ENCODE assay signal across 16 cellular contexts in the genomic region with DNA sequence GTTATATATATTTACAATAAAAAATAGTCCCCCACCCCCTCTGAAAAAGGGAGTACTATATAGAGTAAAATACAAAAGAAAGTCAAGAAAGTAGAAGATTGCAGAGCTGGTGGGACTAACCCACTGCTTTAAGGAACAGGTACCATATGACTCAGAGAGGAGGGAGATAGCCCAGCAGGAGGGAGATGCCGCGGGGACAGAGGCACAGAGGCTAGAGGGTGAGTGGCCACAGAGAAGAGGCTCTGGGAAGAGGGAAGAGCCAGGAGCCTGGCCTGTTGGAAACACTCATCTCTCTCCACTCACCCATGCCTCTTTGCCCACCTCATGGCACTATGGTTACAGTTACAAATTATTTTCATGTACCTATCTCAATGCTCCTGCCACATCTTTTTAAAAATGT. TPM values are rescaled to one million over a fixed set of nuclear protein-coding genes. Genes with fewer than 3 reads are reported as not detected.
DNase-seq lines count a peak whose midpoint lies in the region; ATAC-seq and TF ChIP-seq lines count a peak whose summit lies in the region.
"Had no signal": no experiment of that assay in that cellular context is flagged by ENCODE, and none has a peak within 500 bp of the region (broad histone marks: within the 10 kb centered on the region; RNA-seq: fewer than 3 reads in every experiment).

No MANE protein-coding gene starts in this region.

- no peak for ATAC-seq in T-helper 17 cell
- no peak for ATAC-seq in GM18870 (IDR thresholded peaks at IDR 0.05; ENCODE audit: unreplicated experiment)
- ATAC-seq: GM23338 had no signal

- peaks cover 13% of the 10 kb centered on the region for H3K4me1 Mint-ChIP-seq in T-helper 17 cell
- H3K4me1 Mint-ChIP-seq: GM23338 had no signal

- intact Hi-C loops in esophagus muscularis mucosa (cut with DNase I) (loop anchor here (10.0 kb wide), 1 partner anchor 73 kb away; the partner anchor contains the start of gene IRAG1), spleen (cut with DNase I; ENCODE audit: low total_unique reads) (no loop called here)

- no peaks in the 10 kb centered on the region for H4K20me1 ChIP-seq in BLaER1 treated with 17β-estradiol and CSF1 and Interleukin-3, amounts not matched to agents 10 nM and 100 nM

- H3K4me3 Mint-ChIP-seq in T-helper 17 cell: peak overlapping the region; percentile 63
- H3K4me3 Mint-ChIP-seq: CD8-positive, alpha-beta memory T cell; GM23338 had no signal

- H3K27ac Mint-ChIP-seq in T-helper 17 cell: no peak overlapping the region
- H3K27ac Mint-ChIP-seq: GM23338 had no signal

- TF ChIP-seq POLR2A in esophagus muscularis mucosa (IDR thresholded peaks at IDR 0.05; ENCODE audit: low read depth): no peak
- no peak for TF ChIP-seq POLR2A in spleen (IDR thresholded peaks at IDR 0.05)

- H3K9ac ChIP-seq in BLaER1 treated with 17β-estradiol and CSF1 and Interleukin-3, amounts not matched to agents 10 nM and 100 nM: no peak overlapping the region; a peak in 1 of 22 replicates

- H3K4me1 ChIP-seq in BLaER1 treated with 17β-estradiol and CSF1 and Interleukin-3, amounts not matched to agents 10 nM and 100 nM: peaks cover 38 to 88% (median 62%) of the 10 kb centered on the region in 10 experiments
- peaks cover 29 to 86% (median 71%) of the 10 kb centered on the region in 4 donors for H3K4me1 ChIP-seq in esophagus muscularis mucosa
- peaks cover 11 to 73% (median 44%) of the 10 kb centered on the region in 6 donors for H3K4me1 ChIP-seq in spleen

- H3K4me3 ChIP-seq in BLaER1 treated with 17β-estradiol and CSF1 and Interleukin-3, amounts not matched to agents 10 nM and 100 nM: no peak overlapping the region
- H3K4me3 ChIP-seq in esophagus muscularis mucosa (no peak overlapping the region), spleen (no peak overlapping the region), MG63 (no peak overlapping the region)
- H3K4me3 ChIP-seq: GM23338, PC-9 had no signal

- no peaks in the 10 kb centered on the region for H3K27me3 Mint-ChIP-seq in T-helper 17 cell
- H3K27me3 Mint-ChIP-seq: CD8-positive, alpha-beta memory T cell had no signal

- peak overlapping the region in 7 of 11 experiments; percentile 73 to 88 (median 79); a peak in 12 of 22 replicates for H3K4me2 ChIP-seq in BLaER1 treated with 17β-estradiol and CSF1 and Interleukin-3, amounts not matched to agents 10 nM and 100 nM
- H3K4me2 ChIP-seq: GM23338, PC-9 had no signal

- H3K9me3 ChIP-seq in BLaER1 treated with 17β-estradiol and CSF1 and Interleukin-3, amounts not matched to agents 10 nM and 100 nM (replicated peaks in 1 of 11): no peaks in the 10 kb centered on the region
- H3K9me3 ChIP-seq in T-helper 17 cell (ENCODE audit: control insufficient read depth, low read length, poor library complexity, severe bottlenecking): no peaks in the 10 kb centered on the region
- no peaks in the 10 kb centered on the region for H3K9me3 ChIP-seq in esophagus muscularis mucosa
- H3K9me3 ChIP-seq in spleen: no peaks in the 10 kb centered on the region
- no peaks in the 10 kb centered on the region for H3K9me3 ChIP-seq in MG63

- DNase-seq in T-helper 17 cell (no peak), esophagus muscularis mucosa (ENCODE audit: extremely low spot score) (no peak), spleen (peak; percentile 49), HuH-7 (ENCODE audit: low spot score) (no peak), MG63 (no peak), NCI-H2196 (lab: John Stamatoyannopoulos, UW; ENCODE audit: unreplicated experiment) (no peak)
- DNase-seq: CD8-positive, alpha-beta memory T cell; DND-41; GDM1; KG1; NCI-H1092; NCI-H345; PC-9 had no signal

- WGBS in esophagus muscularis mucosa: 68% methylated on average over 2 of the region's 2 CpGs
- WGBS in spleen, 5 donors: 89 to 97% (median 95%) methylated on average over 2 of the region's 2 CpGs

- H3K36me3 ChIP-seq in BLaER1 treated with 17β-estradiol and CSF1 and Interleukin-3, amounts not matched to agents 10 nM and 100 nM: no peaks in the 10 kb centered on the region
- H3K36me3 ChIP-seq in esophagus muscularis mucosa (peaks cover 0 to 29% (median 16%) of the 10 kb centered on the region in 4 donors), spleen (no peaks in the 10 kb centered on the region), MG63 (no peaks in the 10 kb centered on the region)

- no peak for TF ChIP-seq EP300 in esophagus muscularis mucosa (IDR thresholded peaks at IDR 0.05)

- no peaks in the 10 kb centered on the region for H3K27me3 ChIP-seq in BLaER1 treated with 17β-estradiol and CSF1 and Interleukin-3, amounts not matched to agents 10 nM and 100 nM
- H3K27me3 ChIP-seq in esophagus muscularis mucosa (no peaks in the 10 kb centered on the region), spleen (replicated peaks in 1 of 7) (no peaks in the 10 kb centered on the region), MG63 (no peaks in the 10 kb centered on the region)

- peak overlapping the region in 8 of 11 experiments; percentile 6 to 85 (median 80); a peak in 11 of 22 replicates for H3K27ac ChIP-seq in BLaER1 treated with 17β-estradiol and CSF1 and Interleukin-3, amounts not matched to agents 10 nM and 100 nM
- H3K27ac ChIP-seq in esophagus muscularis mucosa (replicated peaks in 1 of 4) (peak overlapping the region; percentile 80 to 89 (median 86)), spleen (peak overlapping the region in 3 of 8 donors; percentile 88 to 93 (median 88))
- H3K27ac ChIP-seq: PC-9 had no signal

- no peak for TF ChIP-seq CTCF in esophagus muscularis mucosa (IDR thresholded peaks at IDR 0.05)
- no peak for TF ChIP-seq CTCF in spleen (IDR thresholded peaks at IDR 0.05 in 8 of 11, conservative IDR thresholded peaks at IDR 0.05 in 3 of 11)

- H3K36me3 Mint-ChIP-seq in T-helper 17 cell (ENCODE audit: low read depth): no peaks in the 10 kb centered on the region
- H3K36me3 Mint-ChIP-seq: CD8-positive, alpha-beta memory T cell had no signal

RNA-seq across cellular contexts. Expression of gene LYVE1, which starts 53.6 kb away (rescaled TPM):
- total RNA-seq in T-helper 17 cell: not detected
- total RNA-seq in esophagus muscularis mucosa: 100 to 1,000 TPM in 1 of 4 donors, 10 to 100 TPM in 3; 59.5 to 150 (median 74.3) TPM
- 100 to 1,000 TPM in 5 of 7 donors, 10 to 100 TPM in 2; 83.4 to 338 (median 250) TPM for total RNA-seq in spleen
- 10 to 100 TPM; 20.2 to 35.9 (median 33.9) TPM for polyA plus RNA-seq in spleen
- total RNA-seq in MG63 (2014; rRNA removed; shearing (Covaris generic); ENCODE audit: low replicate concordance): not detected in 2 replicates
- total RNA-seq: CD8-positive, alpha-beta memory T cell; PC-9 had no signal
- polyA plus RNA-seq: CD8-positive, alpha-beta memory T cell; GM23338 had no signal

Comparison
In these comparisons a context has a peak if more than half of its experiments do, and no peak if none do; other contexts are left out.
1. RNA of gene LYVE1, which starts 53.6 kb away (total RNA-seq): 83.4 to 338 TPM in spleen and 59.5 to 150 TPM in esophagus muscularis mucosa; not detected in T-helper 17 cell and not detected in MG63; every median in the first group is over 10 times any median in the second.